18 cellular contexts compared by ENCODE assay signal in the genomic region with DNA sequence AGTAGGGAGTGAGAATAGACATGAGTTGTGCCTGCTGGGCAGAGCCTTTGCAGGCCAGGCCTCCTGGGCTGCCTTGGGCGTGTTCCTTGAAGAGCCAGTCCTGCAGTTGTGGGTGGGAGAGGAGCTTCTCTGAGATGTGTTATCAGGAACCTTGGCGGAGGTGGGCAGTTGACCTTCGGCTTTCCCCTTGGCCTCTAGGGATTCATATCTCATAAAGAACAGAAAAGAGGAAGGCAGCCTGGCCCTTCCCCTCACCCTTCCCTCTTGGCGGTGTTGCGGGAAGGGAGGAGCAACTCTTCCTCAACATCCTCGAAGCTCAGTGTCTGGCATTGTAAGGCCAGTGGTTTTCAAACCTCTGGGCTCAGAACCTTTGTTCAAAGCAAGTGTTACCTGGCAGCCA. TPM values are rescaled to one million over a fixed set of nuclear protein-coding genes. Genes with fewer than 3 reads are reported as not detected.
DNase-seq lines count a peak whose midpoint lies in the region; ATAC-seq, FAIRE-seq and TF ChIP-seq lines count a peak whose summit lies in the region.
"Had no signal": no experiment of that assay in that cellular context is flagged by ENCODE, and none has a peak within 500 bp of the region (broad histone marks: within the 10 kb centered on the region; RNA-seq: fewer than 3 reads in every experiment).

No MANE protein-coding gene starts in this region.

- BruUV-seq in A673 (replicated peaks; lab: Mats Ljungman, UMichigan) (no TSS peak), GM12878 (replicated peaks; lab: Mats Ljungman, UMichigan) (no TSS peak)

- intact Hi-C loops in A673 (cut with micrococcal nuclease; ENCODE audit: unreplicated experiment), result no loop called here
- intact Hi-C loops in GM12878 (cut with micrococcal nuclease; ENCODE audit: unreplicated experiment), result no loop called here

- no peak overlapping the region for H3K14ac ChIP-seq in mesenchymal stem cell (ENCODE audit: low read length in 2 of 2)

- no peak overlapping the region for H3K18ac ChIP-seq in mesenchymal stem cell (ENCODE audit: low read depth in 1 of 2, low read length in 2 of 2)

- TF ChIP-seq RAD21 in GM12878 (IDR thresholded peaks at IDR 0.05; ENCODE audit: insufficient read depth, low read depth, low read length), result no peak

- H2BK5ac ChIP-seq in mesenchymal stem cell (ENCODE audit: low read depth, low read length, poor library complexity, severe bottlenecking), result no peak overlapping the region

- H3K79me2 ChIP-seq in MM.1S (ENCODE audit: low read length) (peaks cover 37% of the 10 kb centered on the region), GM12878 (ENCODE audit: control insufficient read depth, insufficient read depth, low read length) (peaks cover 17% of the 10 kb centered on the region)

- H3K27ac ChIP-seq in A673 (ENCODE audit: low read depth, low read length, poor library complexity, severe bottlenecking) (peak overlapping the region; percentile 67), MM.1S (ENCODE audit: low read length) (peak overlapping the region; percentile 95), GM12878 (ENCODE audit: control insufficient read depth, insufficient read depth) (peak overlapping the region; percentile 65), mesenchymal stem cell (ENCODE audit: low read length, poor library complexity, severe bottlenecking) (no peak overlapping the region)
- H3K27ac ChIP-seq: neural progenitor cell had no signal

- DNase-seq in A673 (ENCODE audit: low spot score) (no peak), MM.1S (no peak), GM12878 (ENCODE audit: low read depth, low spot score) (no peak), mesenchymal stem cell (no peak), DMS79 (lab: John Stamatoyannopoulos, UW) (no peak)
- DNase-seq in activated CD4-positive, alpha-beta T cell treated with anti-CD3 and anti-CD28 coated beads, Interleukin-2, amount 50 U/mL, for 48 hours, result no peak
- no peak for DNase-seq in activated effector memory CD4-positive, alpha-beta T cell treated with Interleukin-2 at 50 U/mL for 16 hours
- DNase-seq: ACHN; activated CD4-positive, alpha-beta T cell treated with anti-CD3 and anti-CD28 coated beads, Interleukin-2, amount 10 ng/mL, durations not matched to agents 24 days and 14 days; activated T-cell treated with anti-CD3 and anti-CD28 coated beads, Interleukin-2, amount 50 U/mL, for 72 hours; esophagus squamous epithelium; hypothalamus; NCI-H2227 treated with DMSO at 0.1 percent for 48 hours; Peyer's patch; T-helper 17 cell had no signal

- no peak overlapping the region for H4K8ac ChIP-seq in mesenchymal stem cell (ENCODE audit: low read length)

- POLR2A ChIA-PET in A673 (lab: Charles Lee; ENCODE audit: low non-redundant PET), result no interaction called here
- POLR2A ChIA-PET in GM12878 (lab: Charles Lee), result interaction anchor here (1.0 to 4.7 kb wide), 7 partner anchors 12 to 93 kb away, joined by 3 to 29 read pairs (median 4); no protein-coding TSS in a partner anchor

- H3K27me3 ChIP-seq in A673 (replicated peaks; ENCODE audit: insufficient read depth, low read depth, low read length, poor library complexity) (no peaks in the 10 kb centered on the region), MM.1S (replicated peaks; ENCODE audit: insufficient read depth, low read length) (no peaks in the 10 kb centered on the region), GM12878 (replicated peaks in 1 of 2; ENCODE audit: control insufficient read depth in 2 of 2, insufficient read depth in 2 of 2, low read length in 1 of 2) (no peaks in the 10 kb centered on the region), mesenchymal stem cell (ENCODE audit: control insufficient read depth in 1 of 2, insufficient read depth in 1 of 2, low read length in 2 of 2) (no peaks in the 10 kb centered on the region)
- H3K27me3 ChIP-seq: esophagus squamous epithelium, neural progenitor cell, Peyer's patch had no signal

- peak overlapping the region; percentile 41 for H2AK5ac ChIP-seq in mesenchymal stem cell (ENCODE audit: low read length, severe bottlenecking)

- no peak for TF ChIP-seq EP300 in GM12878 (IDR thresholded peaks at IDR 0.05; ENCODE audit: borderline replicate concordance in 1 of 2, control insufficient read depth in 1 of 2, low read depth in 2 of 2, low read length in 2 of 2)

- RAD21 ChIA-PET in GM12878 (lab: Charles Lee; ENCODE audit: unreplicated experiment), result interaction anchor here (0.6 to 8.2 kb wide), 10 partner anchors 8 to 183 kb away, joined by 3 to 63 read pairs (median 3); no protein-coding TSS in a partner anchor

- no peak overlapping the region for H4K91ac ChIP-seq in mesenchymal stem cell (ENCODE audit: low read length)

- H3K4me3 ChIP-seq in A673 (ENCODE audit: low read depth, low read length, poor library complexity, severe bottlenecking) (no peak overlapping the region), MM.1S (ENCODE audit: low read length) (no peak overlapping the region), GM12878 (no peak overlapping the region), mesenchymal stem cell (ENCODE audit: insufficient read depth in 1 of 2, low read depth in 1 of 2, low read length in 2 of 2) (no peak overlapping the region)
- H3K4me3 ChIP-seq: esophagus squamous epithelium, neural progenitor cell, Peyer's patch, smooth muscle cell had no signal

- 8% methylated on average over 6 of the region's 6 CpGs for WGBS in GM12878 (ENCODE audit: insufficient coverage, insufficient replicate concordance, low lambda C conversion rate, missing lambda C conversion rate)
- 78% methylated on average over 6 of the region's 6 CpGs for WGBS in mesenchymal stem cell

- SMC1A ChIA-PET in GM12878 (lab: Charles Lee; ENCODE audit: uncharacterized antibody, unreplicated experiment), result interaction anchor here (0.9 to 7.8 kb wide), 8 partner anchors 10 to 57 kb away, joined by 4 to 62 read pairs (median 18); no protein-coding TSS in a partner anchor

- H3K36me3 ChIP-seq in A673 (ENCODE audit: insufficient read depth, low read length, poor library complexity, severe bottlenecking) (peaks cover 44% of the 10 kb centered on the region), MM.1S (replicated peaks; ENCODE audit: insufficient read depth, low read length) (no peaks in the 10 kb centered on the region), GM12878 (ENCODE audit: control insufficient read depth in 2 of 2, insufficient read depth in 2 of 2, low read length in 1 of 2) (peaks cover 0 to 4% of the 10 kb centered on the region in 2 experiments; a peak in 2 of 4 replicates), mesenchymal stem cell (ENCODE audit: control insufficient read depth in 1 of 2, insufficient read depth in 2 of 2, low read depth in 1 of 2, low read length in 2 of 2) (peaks cover 0 to 8% of the 10 kb centered on the region in 2 experiments)
- H3K36me3 ChIP-seq: esophagus squamous epithelium, neural progenitor cell, Peyer's patch had no signal

- H3K9ac ChIP-seq in MM.1S (ENCODE audit: low read length) (peak overlapping the region; percentile 60), GM12878 (ENCODE audit: control insufficient read depth, insufficient read depth, low read length) (no peak overlapping the region), mesenchymal stem cell (ENCODE audit: low read length) (no peak overlapping the region)
- H3K9ac ChIP-seq: neural progenitor cell had no signal

- 0 out of 2 replicates have a peak, but pooled peaks cover 4% of the 10 kb centered on the region for H3F3A ChIP-seq in MM.1S (ENCODE audit: insufficient read depth, low read length)

- H3K9me3 ChIP-seq in A673 (ENCODE audit: low read depth, low read length, poor library complexity, severe bottlenecking) (no peaks in the 10 kb centered on the region), MM.1S (replicated peaks; ENCODE audit: insufficient read depth, low read length) (no peaks in the 10 kb centered on the region), GM12878 (replicated peaks; ENCODE audit: control insufficient read depth, insufficient read depth, low read length) (no peaks in the 10 kb centered on the region; the same call in 2 of the 3 replicates), mesenchymal stem cell (ENCODE audit: control insufficient read depth, low read length) (no peaks in the 10 kb centered on the region)
- H3K9me3 ChIP-seq: esophagus squamous epithelium, Peyer's patch had no signal

- in situ Hi-C loops in GM12878 (cut with MboI), result loop anchor here (25.0 kb wide), 1 partner anchor 1755 kb away; the partner anchor contains the start of genes CKS2 and SECISBP2

- peak overlapping the region; percentile 14 for H3K4me2 ChIP-seq in MM.1S (ENCODE audit: low read depth, low read length)
- no peak overlapping the region; the same call in 1 of the 2 replicates for H3K4me2 ChIP-seq in GM12878 (ENCODE audit: control insufficient read depth, insufficient read depth)
- H3K4me2 ChIP-seq in mesenchymal stem cell (ENCODE audit: low read length, poor library complexity, severe bottlenecking), result no peak overlapping the region
- H3K4me2 ChIP-seq: neural progenitor cell, smooth muscle cell had no signal

- no peak for FAIRE-seq in GM12878 (lab: Jason Lieb, UNC)

- no peak for TF ChIP-seq POLR2A in GM12878 (IDR thresholded peaks at IDR 0.05; ENCODE audit: low read depth, low read length)

- no peak overlapping the region for H2BK15ac ChIP-seq in mesenchymal stem cell (ENCODE audit: low read depth, poor library complexity, severe bottlenecking)

- no peak overlapping the region for H2BK12ac ChIP-seq in mesenchymal stem cell (ENCODE audit: low read length in 2 of 2)

- no peak overlapping the region for H3K4ac ChIP-seq in mesenchymal stem cell (ENCODE audit: low read depth in 1 of 2, low read length in 2 of 2)

- ATAC-seq in GM12878, result peak; percentile 3; the same call in 2 of the 3 replicates
- no peak for ATAC-seq in HG03442 (IDR thresholded peaks at IDR 0.05; ENCODE audit: unreplicated experiment)
- ATAC-seq: activated T-cell treated with anti-CD3 and anti-CD28 coated beads, Interleukin-2, amount 50 U/mL, for 72 hours; T-helper 17 cell had no signal

- H2BK120ac ChIP-seq in mesenchymal stem cell (ENCODE audit: low read depth, low read length), result no peak overlapping the region

- H4K20me1 ChIP-seq in MM.1S (ENCODE audit: insufficient read depth, low read length) (no peaks in the 10 kb centered on the region), GM12878 (ENCODE audit: control insufficient read depth, insufficient read depth) (no peaks in the 10 kb centered on the region)

- no peaks in the 10 kb centered on the region for H3K9me2 ChIP-seq in MM.1S (replicated peaks; ENCODE audit: insufficient read depth, low read length)

- H3K23ac ChIP-seq in mesenchymal stem cell (ENCODE audit: low read length in 2 of 2), result no peak overlapping the region

- peaks cover 27% of the 10 kb centered on the region for H3K79me1 ChIP-seq in mesenchymal stem cell (replicated peaks; ENCODE audit: low read length, poor library complexity, severe bottlenecking)

- CTCF ChIA-PET in A673 (lab: Charles Lee), result no interaction called here
- CTCF ChIA-PET in GM12878 (lab: Yijun Ruan, JAX), result interaction anchor here (0.6 to 2.2 kb wide), 6 partner anchors 10 to 133 kb away, joined by 3 to 10 read pairs (median 6); no protein-coding TSS in a partner anchor

- H2AFZ ChIP-seq in MM.1S (ENCODE audit: low read length) (no peak overlapping the region), GM12878 (ENCODE audit: control insufficient read depth, low read depth, low read length) (no peak overlapping the region), mesenchymal stem cell (ENCODE audit: low read depth, low read length) (no peak overlapping the region)
- H2AFZ ChIP-seq: neural progenitor cell had no signal

- no peak for TF ChIP-seq CTCF in A673 (conservative IDR thresholded peaks at IDR 0.05; ENCODE audit: low read depth, low read length)
- TF ChIP-seq CTCF in MM.1S (IDR thresholded peaks at IDR 0.05; ENCODE audit: low read length), result no peak
- TF ChIP-seq CTCF in GM12878 (IDR thresholded peaks at IDR 0.05 in 2 of 3, conservative IDR thresholded peaks at IDR 0.05 in 1 of 3; ENCODE audit: control insufficient read depth in 2 of 3, extremely low read depth in 1 of 3, insufficient read depth in 1 of 3, low read depth in 3 of 3, low read length in 3 of 3), result no peak

- H3K4me1 ChIP-seq in A673 (ENCODE audit: insufficient read depth, low read length, poor library complexity, severe bottlenecking) (peaks cover 41% of the 10 kb centered on the region), MM.1S (ENCODE audit: low read length) (peaks cover 30% of the 10 kb centered on the region), GM12878 (ENCODE audit: control insufficient read depth, insufficient read depth, low read length) (peaks cover 55% of the 10 kb centered on the region), mesenchymal stem cell (ENCODE audit: control insufficient read depth, insufficient read depth, low read depth, low read length) (peaks cover 21% of the 10 kb centered on the region)
- H3K4me1 ChIP-seq: neural progenitor cell had no signal

RNA-seq across cellular contexts. Expression of gene DAPK1, which starts 59.2 kb away (rescaled TPM):
- total RNA-seq in A673 (2021) (380 and 386 TPM in 2 replicates), GM12878 (2014; rRNA removed) (54.7 and 57.5 TPM in 2 replicates), GM12878 (2014; rRNA removed; fragmentation: Illumina TruSeq; extraction: Trizol) (44.1 and 46.1 TPM in 2 replicates), GM12878 (2021) (94.7 and 96.7 TPM in 2 replicates)
- 289 and 314 TPM in 2 replicates for total RNA-seq in GM12878 (2013; cell fraction: nucleolus; rRNA removed)
- 14.1 TPM for polyA plus RNA-seq in GM12878 (2011; ENCODE audit: low read depth)
- polyA plus RNA-seq in GM12878 (2011; rRNA removed) (31.4 and 41.3 TPM in 2 replicates), GM12878 (2014; fragmentation: Illumina TruSeq; extraction: Trizol) (43.6 and 48.4 TPM in 2 replicates), GM12878 (2014; fragmentation: Nextera tagmentation; extraction: Ambion mirVana) (10 to 100 TPM in 1 of 2 experiments, 1 to 10 TPM in 1; 8.2 to 10.4 TPM), GM12878 (2014; rRNA removed) (48.2 and 56.5 TPM in 2 replicates), GM12878 (2016; fragmentation: Nextera tagmentation; extraction: Ambion mirVana) (10 to 100 TPM; 55.5 to 56.0 TPM)
- 22.3 and 23.6 TPM in 2 replicates for polyA plus RNA-seq in GM12878 (2011; cell fraction: cytosol; rRNA removed)
- polyA plus RNA-seq in GM12878 (2011; cell fraction: nucleus; rRNA removed), result 127 and 131 TPM in 2 replicates
- 24.5 and 32.2 TPM in 2 replicates for polyA plus RNA-seq in GM12878 (2012)
- 88.0 and 110 TPM in 2 replicates for polyA minus RNA-seq in GM12878 (2011; rRNA and poly(A)+ RNA removed)
- polyA minus RNA-seq in GM12878 (2011; cell fraction: cytosol; rRNA and poly(A)+ RNA removed), result 13.4 and 14.3 TPM in 2 replicates
- polyA minus RNA-seq in GM12878 (2011; cell fraction: nucleus; rRNA and poly(A)+ RNA removed), result 88.4 and 117 TPM in 2 replicates
- polyA plus RNA-seq in mesenchymal stem cell (2013, experiment 1 of 2), result 3.1 TPM
- 3.0 TPM for polyA plus RNA-seq in mesenchymal stem cell (2013, experiment 2 of 2)
